In the genomic region with DNA sequence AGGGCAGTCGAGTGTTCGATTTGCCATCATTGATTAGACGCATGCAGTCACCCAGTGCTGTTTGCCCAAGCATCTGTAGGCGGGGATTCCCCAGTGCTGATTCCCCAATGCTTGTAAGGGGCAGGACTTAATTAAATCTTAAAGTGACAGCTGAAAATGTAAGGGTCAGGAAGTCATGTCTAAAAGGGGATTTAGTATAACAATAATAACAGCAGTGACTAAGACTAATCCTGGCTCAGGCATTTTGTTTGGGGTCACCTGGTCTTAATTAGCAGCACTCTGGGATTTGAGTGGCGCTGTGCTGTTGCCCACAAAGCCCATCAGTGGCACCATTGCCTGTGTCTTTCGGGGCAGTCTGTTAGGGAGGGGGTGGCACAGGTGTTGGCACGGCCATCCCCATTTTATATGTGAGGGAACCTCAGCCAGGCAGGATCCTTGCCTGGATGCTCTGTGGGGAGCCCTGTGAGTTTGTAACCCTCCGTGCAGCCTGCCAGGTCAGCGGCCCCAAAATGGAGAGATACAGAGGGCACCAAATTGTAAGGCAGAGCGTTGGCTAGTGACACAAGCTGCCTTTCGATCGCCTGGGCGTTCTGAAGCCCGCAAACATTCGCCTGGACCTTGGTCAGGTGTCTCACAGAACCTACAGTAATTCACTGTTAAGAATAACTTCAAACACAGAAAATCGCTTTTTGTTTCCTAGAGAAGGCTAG, we compare ENCODE assay signal across 12 cellular contexts.
DNase-seq lines count a peak whose midpoint lies in the region; ATAC-seq, FAIRE-seq and TF ChIP-seq lines count a peak whose summit lies in the region.
"Had no signal": no experiment of that assay in that cellular context is flagged by ENCODE, and none has a peak within 500 bp of the region (broad histone marks: within the 10 kb centered on the region; RNA-seq: fewer than 3 reads in every experiment).

No MANE protein-coding gene starts in this region.

- no peak for TF ChIP-seq POLR2A in GM12892 (IDR thresholded peaks at IDR 0.05; ENCODE audit: low read depth, low read length)

- no peaks in the 10 kb centered on the region for H3K9me3 Mint-ChIP-seq in T-cell

- no peaks in the 10 kb centered on the region for H3K4me1 ChIP-seq in Karpas-422 (ENCODE audit: low read length)
- H3K4me1 ChIP-seq: suprapubic skin had no signal

- no peaks in the 10 kb centered on the region for H3K27me3 Mint-ChIP-seq in T-cell
- H3K27me3 Mint-ChIP-seq: CD4-positive, CD25-positive, alpha-beta regulatory T cell had no signal

- H2AFZ ChIP-seq in Karpas-422 (ENCODE audit: low read length), result no peak overlapping the region

- no peaks in the 10 kb centered on the region for H4K20me1 ChIP-seq in Karpas-422 (ENCODE audit: insufficient read depth, low read depth, low read length)

- CTCF ChIA-PET in T-cell (lab: Charles Lee), result no interaction called here

- H3K4me3 ChIP-seq in Karpas-422 (ENCODE audit: low read length), result no peak overlapping the region
- H3K4me3 ChIP-seq: suprapubic skin had no signal

- no peak overlapping the region for H3K27ac Mint-ChIP-seq in T-cell
- H3K27ac Mint-ChIP-seq: CD4-positive, CD25-positive, alpha-beta regulatory T cell had no signal

- no peaks in the 10 kb centered on the region for H3K36me3 ChIP-seq in Karpas-422 (ENCODE audit: insufficient read depth, low read length)
- H3K36me3 ChIP-seq: suprapubic skin had no signal

- H3K79me2 ChIP-seq in Karpas-422 (ENCODE audit: low read length), result no peaks in the 10 kb centered on the region

- H3K9me3 ChIP-seq in Karpas-422 (ENCODE audit: low read length), result no peaks in the 10 kb centered on the region
- H3K9me3 ChIP-seq: suprapubic skin had no signal

- H3K4me3 Mint-ChIP-seq in T-cell, result no peak overlapping the region
- H3K4me3 Mint-ChIP-seq: CD4-positive, CD25-positive, alpha-beta regulatory T cell had no signal

- H3K9ac ChIP-seq in Karpas-422 (ENCODE audit: low read length), result no peak overlapping the region

- no peaks in the 10 kb centered on the region for H3K36me3 Mint-ChIP-seq in T-cell
- H3K36me3 Mint-ChIP-seq: CD4-positive, CD25-positive, alpha-beta regulatory T cell had no signal

- no peak for DNase-seq in GM12892 (ENCODE audit: insufficient read length)
- DNase-seq in HCEC 1CT, result peak; percentile 7
- DNase-seq in RPMI7951 (ENCODE audit: low read depth), result peak; percentile 56
- DNase-seq in myocyte (ENCODE audit: low read depth), result peak; percentile 63
- no peak for DNase-seq in T-cell
- DNase-seq in HPDE6-E6E7 (ENCODE audit: extremely low spot score), result no peak
- no peak for DNase-seq in Karpas-422
- DNase-seq: activated CD4-positive, alpha-beta T cell treated with anti-CD3 and anti-CD28 coated beads, Interleukin-2, amount 50 U/mL, for 1 hour; CD4-positive, CD25-positive, alpha-beta regulatory T cell; erythroblast had no signal

- H3K9me2 ChIP-seq in Karpas-422 (replicated peaks; ENCODE audit: insufficient read depth, low read length), result no peaks in the 10 kb centered on the region

- POLR2A ChIA-PET in T-cell (lab: Charles Lee), result no interaction called here

- H3K27ac ChIP-seq in Karpas-422 (ENCODE audit: low read length), result no peak overlapping the region
- H3K27ac ChIP-seq: suprapubic skin had no signal

- peaks cover 0 to 12% (median 9%) of the 10 kb centered on the region in 3 donors for H3K4me1 Mint-ChIP-seq in T-cell

- no peak overlapping the region for H3K4me2 ChIP-seq in Karpas-422 (ENCODE audit: low read depth, low read length, poor library complexity, severe bottlenecking)

- no peaks in the 10 kb centered on the region for H3K27me3 ChIP-seq in Karpas-422 (ENCODE audit: low read length)
- H3K27me3 ChIP-seq: suprapubic skin had no signal

- FAIRE-seq in GM12892 (lab: Jason Lieb, UNC), result peak; percentile 92

- ATAC-seq in HG03139 (IDR thresholded peaks at IDR 0.05; ENCODE audit: unreplicated experiment) (no peak), T-cell (replicated peaks in 1 of 4) (no peak)

Comparison
In these comparisons a context has a peak if more than half of its experiments do, and no peak if none do; other contexts are left out.
1. DNase-seq: peak in HCEC 1CT (single experiment), RPMI7951 (single experiment) and myocyte (single experiment); none in GM12892 (single experiment), T-cell (0 of 34), HPDE6-E6E7 (single experiment) and Karpas-422 (single experiment).